In the genomic region with DNA sequence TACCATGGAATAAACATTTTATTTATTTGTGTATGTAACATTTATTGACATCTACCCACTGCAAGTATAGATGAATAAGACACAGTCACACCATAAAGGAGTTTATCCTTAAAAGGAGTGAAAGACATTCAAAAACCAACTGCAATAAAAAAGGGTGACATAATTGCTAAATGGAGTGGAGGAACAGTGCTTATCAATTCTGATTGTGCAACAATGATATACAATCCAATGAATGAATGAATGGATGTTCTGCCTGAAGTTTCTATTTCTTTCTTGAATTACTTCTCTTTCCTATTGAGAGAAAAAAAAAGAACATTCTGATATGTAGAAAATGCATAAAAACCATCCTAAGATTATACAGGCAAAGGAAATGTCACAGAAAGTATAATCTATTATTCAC, we compare ENCODE assay signal across 3 cellular contexts.
TF ChIP-seq lines count a peak whose summit lies in the region.

No MANE protein-coding gene starts in this region.

TF ChIP-seq in HepG2, 621 proteins besides CTCF, POLR2A, EP300 and RAD21:
- TF ChIP-seq U2AF2 (IDR thresholded peaks at IDR 0.05; ENCODE audit: low read depth, low read length) (no peak), CEBPB (IDR thresholded peaks at IDR 0.05; ENCODE audit: borderline replicate concordance, low read depth, low read length) (0 out of 2 replicates have a peak, but pooled peaks have one; percentile 37)

TF ChIP-seq in IMR-90, 13 proteins besides CTCF, POLR2A, EP300 and RAD21:
- TF ChIP-seq MAFK (IDR thresholded peaks at IDR 0.05; ENCODE audit: low read depth, low read length) (no peak), BHLHE40 (IDR thresholded peaks at IDR 0.05; ENCODE audit: low read depth, low read length) (no peak), CEBPB (IDR thresholded peaks at IDR 0.05; ENCODE audit: low read depth, low read length) (peak; percentile 65)
- TF ChIP-seq, protein P1, sequence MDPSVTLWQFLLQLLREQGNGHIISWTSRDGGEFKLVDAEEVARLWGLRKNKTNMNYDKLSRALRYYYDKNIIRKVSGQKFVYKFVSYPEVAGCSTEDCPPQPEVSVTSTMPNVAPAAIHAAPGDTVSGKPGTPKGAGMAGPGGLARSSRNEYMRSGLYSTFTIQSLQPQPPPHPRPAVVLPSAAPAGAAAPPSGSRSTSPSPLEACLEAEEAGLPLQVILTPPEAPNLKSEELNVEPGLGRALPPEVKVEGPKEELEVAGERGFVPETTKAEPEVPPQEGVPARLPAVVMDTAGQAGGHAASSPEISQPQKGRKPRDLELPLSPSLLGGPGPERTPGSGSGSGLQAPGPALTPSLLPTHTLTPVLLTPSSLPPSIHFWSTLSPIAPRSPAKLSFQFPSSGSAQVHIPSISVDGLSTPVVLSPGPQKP (IDR thresholded peaks at IDR 0.05; ENCODE audit: borderline replicate concordance, low read depth, low read length), result no peak
- TF ChIP-seq, protein P2, sequence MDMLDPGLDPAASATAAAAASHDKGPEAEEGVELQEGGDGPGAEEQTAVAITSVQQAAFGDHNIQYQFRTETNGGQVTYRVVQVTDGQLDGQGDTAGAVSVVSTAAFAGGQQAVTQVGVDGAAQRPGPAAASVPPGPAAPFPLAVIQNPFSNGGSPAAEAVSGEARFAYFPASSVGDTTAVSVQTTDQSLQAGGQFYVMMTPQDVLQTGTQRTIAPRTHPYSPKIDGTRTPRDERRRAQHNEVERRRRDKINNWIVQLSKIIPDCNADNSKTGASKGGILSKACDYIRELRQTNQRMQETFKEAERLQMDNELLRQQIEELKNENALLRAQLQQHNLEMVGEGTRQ (IDR thresholded peaks at IDR 0.05; ENCODE audit: low read depth, low read length), result no peak

TF ChIP-seq in K562, 482 proteins besides CTCF, POLR2A, EP300 and RAD21:
- TF ChIP-seq TOE1 (IDR thresholded peaks at IDR 0.05; ENCODE audit: borderline replicate concordance), result no peak
- no peak for TF ChIP-seq TOE1 (CRISPR knock-in tag; IDR thresholded peaks at IDR 0.05; ENCODE audit: borderline replicate concordance, low read depth)
- peak; percentile 57 for TF ChIP-seq CEBPB (tag; IDR thresholded peaks at IDR 0.05)
- no peak for TF ChIP-seq MECOM (CRISPR knock-in tag; IDR thresholded peaks at IDR 0.05)
